9 cellular contexts compared by ENCODE assay signal in genomic region chr10:17175551-17175950, GRCh38. TPM values are rescaled to one million over a fixed set of nuclear protein-coding genes. Genes with fewer than 3 reads are reported as not detected.
A peak's percentile ranks its signal among the peaks of the same experiment; 100 is the strongest.
DNase-seq lines count a peak whose midpoint lies in the region; ATAC-seq, FAIRE-seq and TF ChIP-seq lines count a peak whose summit lies in the region.
"Had no signal": no experiment of that assay in that cellular context is flagged by ENCODE, and none has a peak within 500 bp of the region (broad histone marks: within the 10 kb centered on the region; RNA-seq: fewer than 3 reads in every experiment).

No MANE protein-coding gene starts in this region.

- peaks cover 9% of the 10 kb centered on the region for H3K4me1 ChIP-seq in CD4-positive, alpha-beta memory T cell (ENCODE audit: insufficient read depth, low read length)
- H3K4me1 ChIP-seq in HUES48 (ENCODE audit: control insufficient read depth, insufficient read depth, low read length) (peaks cover 13% of the 10 kb centered on the region; the same call in 1 of the 2 replicates), neural progenitor cell (peaks cover 26% of the 10 kb centered on the region)

- intact Hi-C loops in CD4-positive, alpha-beta memory T cell (cut with micrococcal nuclease): no loop called here

- H3K4me3 Mint-ChIP-seq in CD4-positive, alpha-beta memory T cell: peak overlapping the region in 6 of 8 donors; percentile 12 to 74 (median 36)
- H3K4me3 Mint-ChIP-seq in neural progenitor cell: no peak overlapping the region
- no peak overlapping the region for H3K4me3 Mint-ChIP-seq in progenitor cell of endocrine pancreas (ENCODE audit: low read depth)

- TF ChIP-seq CTCF in cardiac fibroblast (IDR thresholded peaks at IDR 0.05; ENCODE audit: low read depth, low read length): no peak
- no peak for TF ChIP-seq CTCF in neural progenitor cell (IDR thresholded peaks at IDR 0.05)
- TF ChIP-seq CTCF in progenitor cell of endocrine pancreas (IDR thresholded peaks at IDR 0.05; ENCODE audit: unreplicated experiment): no peak

- POLR2A ChIA-PET in CD4-positive, alpha-beta memory T cell (lab: Charles Lee; ENCODE audit: partially characterized antibody): interaction anchor here (0.6 to 1.5 kb wide), 3 partner anchors 26 to 358 kb away, joined by 3 read pairs; partner anchors contain the start of genes RSU1 and TRDMT1

- H3K4me3 ChIP-seq in CD4-positive, alpha-beta memory T cell (ENCODE audit: low read length in 2 of 2): no peak overlapping the region
- no peak overlapping the region for H3K4me3 ChIP-seq in HUES48 (ENCODE audit: low read depth, low read length)
- H3K4me3 ChIP-seq in cardiac fibroblast (replicated peaks in 1 of 2; ENCODE audit: low read depth in 2 of 2, low read length in 2 of 2): no peak overlapping the region
- H3K4me3 ChIP-seq in neural progenitor cell: no peak overlapping the region

- H4K20me1 ChIP-seq in neural progenitor cell (ENCODE audit: low read depth): no peaks in the 10 kb centered on the region

- CTCF ChIA-PET in CD4-positive, alpha-beta memory T cell (lab: Charles Lee; ENCODE audit: partially characterized antibody): no interaction called here

- no peak for ATAC-seq in HG03175 (IDR thresholded peaks at IDR 0.05; ENCODE audit: unreplicated experiment)

- H3K27me3 Mint-ChIP-seq in CD4-positive, alpha-beta memory T cell: no peaks in the 10 kb centered on the region
- H3K27me3 Mint-ChIP-seq in neural progenitor cell (ENCODE audit: insufficient read depth, low read depth) (no peaks in the 10 kb centered on the region), progenitor cell of endocrine pancreas (no peaks in the 10 kb centered on the region)

- peaks cover 6 to 14% (median 9%) of the 10 kb centered on the region in 4 donors for H3K4me1 Mint-ChIP-seq in CD4-positive, alpha-beta memory T cell
- peaks cover 34% of the 10 kb centered on the region for H3K4me1 Mint-ChIP-seq in neural progenitor cell
- H3K4me1 Mint-ChIP-seq in progenitor cell of endocrine pancreas (ENCODE audit: low read depth): no peaks in the 10 kb centered on the region

- peak overlapping the region; percentile 1 to 88 (median 6) for H3K27ac Mint-ChIP-seq in CD4-positive, alpha-beta memory T cell
- H3K27ac Mint-ChIP-seq in neural progenitor cell (no peak overlapping the region), progenitor cell of endocrine pancreas (no peak overlapping the region)

- H3K36me3 ChIP-seq in CD4-positive, alpha-beta memory T cell (ENCODE audit: insufficient read depth, low read length): no peaks in the 10 kb centered on the region
- H3K36me3 ChIP-seq in HUES48 (ENCODE audit: control insufficient read depth, insufficient read depth, low read length) (no peaks in the 10 kb centered on the region), neural progenitor cell (no peaks in the 10 kb centered on the region)

- H3K27ac ChIP-seq in CD4-positive, alpha-beta memory T cell (ENCODE audit: low read depth, low read length): no peak overlapping the region
- H3K27ac ChIP-seq in HUES48 (ENCODE audit: low read depth, low read length) (peak overlapping the region; percentile 5), neural progenitor cell (no peak overlapping the region)

- H3K9me3 ChIP-seq in CD4-positive, alpha-beta memory T cell (ENCODE audit: control insufficient read depth in 1 of 2, low read length in 2 of 2): no peaks in the 10 kb centered on the region
- H3K9me3 ChIP-seq in HUES48 (ENCODE audit: control insufficient read depth, insufficient read depth, low read length): no peaks in the 10 kb centered on the region
- H3K9me3 ChIP-seq in neural progenitor cell (ENCODE audit: low read depth): no peaks in the 10 kb centered on the region

- H3K9ac ChIP-seq in HUES48 (ENCODE audit: low read depth, low read length) (no peak overlapping the region), neural progenitor cell (no peak overlapping the region)

- H3K79me2 ChIP-seq in neural progenitor cell (ENCODE audit: low read depth): no peaks in the 10 kb centered on the region

- peaks cover 25% of the 10 kb centered on the region for H3F3A ChIP-seq in neural progenitor cell (ENCODE audit: low read depth)

- TF ChIP-seq POLR2A in GM12891 (IDR thresholded peaks at IDR 0.05; ENCODE audit: low read depth, low read length): no peak

- no peaks in the 10 kb centered on the region for H3K9me3 Mint-ChIP-seq in CD4-positive, alpha-beta memory T cell
- H3K9me3 Mint-ChIP-seq in neural progenitor cell: no peaks in the 10 kb centered on the region
- H3K9me3 Mint-ChIP-seq in progenitor cell of endocrine pancreas (ENCODE audit: low read depth): no peaks in the 10 kb centered on the region

- H3K27me3 ChIP-seq in CD4-positive, alpha-beta memory T cell (ENCODE audit: insufficient read depth, low read length): no peaks in the 10 kb centered on the region
- H3K27me3 ChIP-seq in HUES48 (ENCODE audit: control insufficient read depth, insufficient read depth, low read length) (no peaks in the 10 kb centered on the region), neural progenitor cell (no peaks in the 10 kb centered on the region)

- H3K36me3 Mint-ChIP-seq in CD4-positive, alpha-beta memory T cell: peaks cover 11 to 12% of the 10 kb centered on the region in 2 donors
- H3K36me3 Mint-ChIP-seq in neural progenitor cell (peaks cover 10% of the 10 kb centered on the region), progenitor cell of endocrine pancreas (ENCODE audit: insufficient read depth) (no peaks in the 10 kb centered on the region)

- H2AFZ ChIP-seq in neural progenitor cell (replicated peaks): no peak overlapping the region

- peak in 1 of 5 donors; percentile 8 for DNase-seq in CD4-positive, alpha-beta memory T cell
- DNase-seq in cardiac fibroblast (ENCODE audit: low read depth in 2 of 2) (peak; percentile 48 to 73), neural progenitor cell (ENCODE audit: low spot score) (peak; percentile 39), GM12891 (ENCODE audit: insufficient read length, low spot score) (no peak), urothelium cell line (ENCODE audit: low spot score) (no peak), progenitor cell of endocrine pancreas (ENCODE audit: low spot score, unreplicated experiment) (no peak)
- DNase-seq: Karpas-422 had no signal

- FAIRE-seq in GM12891 (lab: Jason Lieb, UNC) (no peak), urothelium cell line (lab: Jason Lieb, UNC) (no peak)

- peak overlapping the region; percentile 29 for H3K4me2 ChIP-seq in neural progenitor cell

TF ChIP-seq in GM12891, 5 proteins besides CTCF, POLR2A, EP300 and RAD21:
- TF ChIP-seq TAF1 (IDR thresholded peaks at IDR 0.05; ENCODE audit: low read depth, low read length): no peak
- no peak for TF ChIP-seq POLR2AphosphoS5 (IDR thresholded peaks at IDR 0.05; ENCODE audit: low read depth, low read length)
- no peak for TF ChIP-seq SPI1 (IDR thresholded peaks at IDR 0.05; ENCODE audit: low read depth, low read length)
- TF ChIP-seq PAX5 (IDR thresholded peaks at IDR 0.05; ENCODE audit: insufficient read depth, low read length, severe bottlenecking): no peak
- no peak for TF ChIP-seq POU2F2 (IDR thresholded peaks at IDR 0.05; ENCODE audit: low read depth, low read length)
TF ChIP-seq in GM12891: peak in this region for 0.

RNA-seq across cellular contexts. Expression of gene TRDMT1, which starts 25.9 kb away (rescaled TPM):
- total RNA-seq in CD4-positive, alpha-beta memory T cell: 10 to 100 TPM; 20.2 to 21.3 TPM
- 1 to 10 TPM; 7.3 to 8.2 TPM for polyA plus RNA-seq in CD4-positive, alpha-beta memory T cell
- total RNA-seq in neural progenitor cell (ENCODE audit: low replicate concordance) (26.4 and 35.6 TPM in 2 replicates), progenitor cell of endocrine pancreas (10.4 and 14.3 TPM in 2 replicates)
- polyA plus RNA-seq in GM12891 (2012; ENCODE audit: low read depth, missing spikeins): 1.6 TPM

RNA-seq across cellular contexts. Expression of gene CUBN, which starts 45.9 kb away (rescaled TPM):
- 10 to 100 TPM in 1 of 2 experiments, 1 to 10 TPM in 1; 8.5 to 10.9 TPM for total RNA-seq in CD4-positive, alpha-beta memory T cell
- under 1 TPM in 1 of 2 donors, not detected in 1; 0.49 TPM for polyA plus RNA-seq in CD4-positive, alpha-beta memory T cell
- 1.5 and 2.2 TPM in 2 replicates for total RNA-seq in neural progenitor cell (ENCODE audit: low replicate concordance)
- polyA plus RNA-seq in GM12891 (2012; ENCODE audit: low read depth, missing spikeins): 0.04 TPM
- total RNA-seq in progenitor cell of endocrine pancreas: 0.98 and 1.5 TPM in 2 replicates

RNA-seq across cellular contexts. Expression of gene VIM, which starts 52.5 kb away (rescaled TPM):
- total RNA-seq in CD4-positive, alpha-beta memory T cell: 100 to 1,000 TPM; 657 to 677 TPM
- polyA plus RNA-seq in CD4-positive, alpha-beta memory T cell: 100 to 1,000 TPM; 309 to 696 TPM
- total RNA-seq in neural progenitor cell (ENCODE audit: low replicate concordance) (727 and 820 TPM in 2 replicates), progenitor cell of endocrine pancreas (172 and 261 TPM in 2 replicates)
- polyA plus RNA-seq in GM12891 (2012; ENCODE audit: low read depth, missing spikeins): 48.0 TPM

Comparison
In these comparisons a context has a peak if more than half of its experiments do, and no peak if none do; other contexts are left out.
1. DNase-seq: peak in cardiac fibroblast (2 of 2) and neural progenitor cell (single experiment); none in GM12891 (single experiment), urothelium cell line (single experiment) and progenitor cell of endocrine pancreas (single experiment).
2. H3K27ac Mint-ChIP-seq: peak in CD4-positive, alpha-beta memory T cell (7 of 7); none in neural progenitor cell (single experiment) and progenitor cell of endocrine pancreas (single experiment).
3. H3K4me3 Mint-ChIP-seq: peak in CD4-positive, alpha-beta memory T cell (6 of 8); none in neural progenitor cell (single experiment) and progenitor cell of endocrine pancreas (single experiment).